ENCODE assay signal across 9 cellular contexts in the genomic region with DNA sequence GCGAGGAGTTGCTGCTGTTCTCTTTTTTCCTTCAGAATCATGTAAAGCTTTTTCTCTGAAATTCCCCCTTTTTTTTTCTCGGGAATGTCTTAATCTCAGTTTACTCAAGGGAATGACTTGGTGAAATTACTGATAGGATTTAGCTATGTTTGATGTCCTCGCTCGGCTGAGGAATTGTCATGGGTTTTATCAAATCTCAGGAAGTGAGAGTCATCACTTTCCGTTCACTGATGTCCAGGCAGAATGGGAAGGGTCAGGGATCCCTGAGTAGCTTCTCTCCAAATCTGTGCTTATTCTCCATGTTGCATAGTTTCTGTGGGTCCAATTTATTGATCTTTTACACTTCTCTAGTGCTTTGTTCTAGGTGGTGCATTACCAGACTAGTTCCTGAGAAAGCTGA. TPM values are rescaled to one million over a fixed set of nuclear protein-coding genes. Genes with fewer than 3 reads are reported as not detected.
DNase-seq lines count a peak whose midpoint lies in the region; FAIRE-seq and TF ChIP-seq lines count a peak whose summit lies in the region.
"Had no signal": no experiment of that assay in that cellular context is flagged by ENCODE, and none has a peak within 500 bp of the region (broad histone marks: within the 10 kb centered on the region; RNA-seq: fewer than 3 reads in every experiment).

No MANE protein-coding gene starts in this region.

- H3K9me3 ChIP-seq in small intestine (ENCODE audit: control insufficient read depth, low read depth) (no peaks in the 10 kb centered on the region), BE2C (no peaks in the 10 kb centered on the region)

- H3K27me3 ChIP-seq in small intestine (ENCODE audit: control insufficient read depth in 2 of 2, insufficient read depth in 2 of 2, low read length in 2 of 2) (no peaks in the 10 kb centered on the region), BE2C (no peaks in the 10 kb centered on the region)

- CTCF ChIA-PET in activated CD4-positive, alpha-beta memory T cell treated with anti-CD3 and anti-CD28 coated beads for 36 hours (lab: Charles Lee): interaction anchor here (0.6 to 2.8 kb wide), 11 partner anchors 9 to 432 kb away, joined by 3 to 36 read pairs (median 5); a partner anchor contains a TSS

- H3K36me3 Mint-ChIP-seq in activated CD4-positive, alpha-beta memory T cell treated with anti-CD3 and anti-CD28 coated beads for 36 hours: peaks cover 3% of the 10 kb centered on the region

- H3K4me3 Mint-ChIP-seq in activated CD4-positive, alpha-beta memory T cell treated with anti-CD3 and anti-CD28 coated beads for 36 hours: peak overlapping the region; percentile 72

- DNase-seq in GM19239 (ENCODE audit: insufficient read length, low spot score) (no peak), fibroblast of the aortic adventitia (ENCODE audit: low read depth) (peak; percentile 20), small intestine (no peak), BE2C (no peak), NCI-H1105 treated with DMSO at 0.1 percent for 48 hours (lab: John Stamatoyannopoulos, UW) (no peak), 8988T (no peak), GDM1 (lab: John Stamatoyannopoulos, UW) (no peak)
- no peak for DNase-seq in activated CD4-positive, alpha-beta memory T cell treated with anti-CD3 and anti-CD28 coated beads for 36 hours
- DNase-seq: NCI-H1092 had no signal

- FAIRE-seq in GM19239 (lab: Jason Lieb, UNC): peak; percentile 23
- no peak for FAIRE-seq in small intestine (lab: Jason Lieb, UNC)

- WGBS in small intestine, 3 donors: 66 to 81% (median 75%) methylated on average over 5 of the region's 5 CpGs

- POLR2A ChIA-PET in activated CD4-positive, alpha-beta memory T cell treated with anti-CD3 and anti-CD28 coated beads for 36 hours (lab: Charles Lee): interaction anchor here (0.6 to 1.0 kb wide), 4 partner anchors 15 to 81 kb away, joined by 3 to 4 read pairs (median 3); no protein-coding TSS in a partner anchor

- no peaks in the 10 kb centered on the region for H3K27me3 Mint-ChIP-seq in activated CD4-positive, alpha-beta memory T cell treated with anti-CD3 and anti-CD28 coated beads for 36 hours

- H3K4me3 ChIP-seq in fibroblast of the aortic adventitia (ENCODE audit: low read depth, low read length) (no peak overlapping the region), small intestine (ENCODE audit: low read depth in 1 of 2, low read length in 2 of 2) (no peak overlapping the region), BE2C (ENCODE audit: low read depth, low read length) (no peak overlapping the region)

- TF ChIP-seq CTCF in fibroblast of the aortic adventitia (IDR thresholded peaks at IDR 0.05; ENCODE audit: insufficient read depth, low read length): no peak
- TF ChIP-seq CTCF in BE2C (IDR thresholded peaks at IDR 0.05; ENCODE audit: low read depth, low read length): no peak

- H3K9me3 Mint-ChIP-seq in activated CD4-positive, alpha-beta memory T cell treated with anti-CD3 and anti-CD28 coated beads for 36 hours: no peaks in the 10 kb centered on the region

- peak overlapping the region; percentile 48 to 72 for H3K27ac ChIP-seq in small intestine (ENCODE audit: low read depth in 1 of 2, low read length in 1 of 2)

- peaks cover 0 to 5% of the 10 kb centered on the region in 2 donors for H3K4me1 ChIP-seq in small intestine (ENCODE audit: control insufficient read depth in 2 of 2, insufficient read depth in 1 of 2, low read depth in 1 of 2, low read length in 1 of 2)
- H3K4me1 ChIP-seq in BE2C: peaks cover 4% of the 10 kb centered on the region; the same call in 1 of the 2 replicates

- H3K4me1 Mint-ChIP-seq in activated CD4-positive, alpha-beta memory T cell treated with anti-CD3 and anti-CD28 coated beads for 36 hours (ENCODE audit: low read depth): peaks cover 52% of the 10 kb centered on the region

- peak overlapping the region; percentile 79 for H3K27ac Mint-ChIP-seq in activated CD4-positive, alpha-beta memory T cell treated with anti-CD3 and anti-CD28 coated beads for 36 hours

- H3K36me3 ChIP-seq in small intestine (ENCODE audit: control insufficient read depth in 2 of 2, insufficient read depth in 2 of 2, low read length in 2 of 2) (peaks cover 0 to 2% of the 10 kb centered on the region in 2 donors), BE2C (no peaks in the 10 kb centered on the region; the same call in none of the 2 replicates)

- intact Hi-C loops in activated CD4-positive, alpha-beta memory T cell treated with anti-CD3 and anti-CD28 coated beads for 36 hours (cut with micrococcal nuclease): no loop called here

RNA-seq across cellular contexts. Expression of a gene that starts 6.3 kb away (rescaled TPM):
- total RNA-seq in activated CD4-positive, alpha-beta memory T cell treated with anti-CD3 and anti-CD28 coated beads for 36 hours: under 1 TPM; 0.12 to 0.14 TPM
- total RNA-seq in fibroblast of the aortic adventitia (ENCODE audit: low replicate concordance): 0.08 TPM in 1 of 2 replicates, not detected in the other
- polyA plus RNA-seq in small intestine: 1 to 10 TPM in 2 of 3 donors, under 1 TPM in 1; 0.45 to 2.7 (median 1.9) TPM
- polyA plus RNA-seq in BE2C (2012; ENCODE audit: insufficient read depth, insufficient read length, low read depth): 0.15 TPM

RNA-seq across cellular contexts. Expression of a gene that starts 17.7 kb away (rescaled TPM):
- total RNA-seq in activated CD4-positive, alpha-beta memory T cell treated with anti-CD3 and anti-CD28 coated beads for 36 hours: not detected
- total RNA-seq in fibroblast of the aortic adventitia (ENCODE audit: low replicate concordance): 0.09 TPM in 1 of 2 replicates, not detected in the other
- under 1 TPM in 2 of 3 donors, not detected in 1; 0.09 to 0.27 TPM for polyA plus RNA-seq in small intestine
- not detected for polyA plus RNA-seq in BE2C (2012; ENCODE audit: insufficient read depth, insufficient read length, low read depth)

RNA-seq across cellular contexts. Expression of a gene that starts 46.7 kb away (rescaled TPM):
- 100 to 1,000 TPM; 100 to 104 TPM for total RNA-seq in activated CD4-positive, alpha-beta memory T cell treated with anti-CD3 and anti-CD28 coated beads for 36 hours
- total RNA-seq in fibroblast of the aortic adventitia (ENCODE audit: low replicate concordance): 221 and 390 TPM in 2 replicates
- 10 to 100 TPM; 38.7 to 63.0 (median 59.1) TPM for polyA plus RNA-seq in small intestine
- 101 TPM for polyA plus RNA-seq in BE2C (2012; ENCODE audit: insufficient read depth, insufficient read length, low read depth)
